In genomic region chr10:86281396-86281795, GRCh38 we compare ENCODE assay signal across 19 cellular contexts.
A peak's percentile ranks its signal among the peaks of the same experiment; 100 is the strongest.
DNase-seq lines count a peak whose midpoint lies in the region; ATAC-seq and TF ChIP-seq lines count a peak whose summit lies in the region.
"Had no signal": no experiment of that assay in that cellular context is flagged by ENCODE, and none has a peak within 500 bp of the region (broad histone marks: within the 10 kb centered on the region; RNA-seq: fewer than 3 reads in every experiment).

No MANE protein-coding gene starts in this region.

- POLR2A ChIA-PET in SK-N-SH (lab: Yijun Ruan, JAX) = interaction anchor here (1.1 kb wide), 1 partner anchor 14 kb away, joined by 3 read pairs; no protein-coding TSS in a partner anchor

- H3K27ac ChIP-seq in SK-N-SH (ENCODE audit: low read depth in 2 of 2, low read length in 1 of 2) (no peak overlapping the region), endodermal cell (ENCODE audit: low read depth, low read length) (no peak overlapping the region)
- H3K27ac ChIP-seq: 22Rv1, A549, C4-2B had no signal

- H3K4me1 ChIP-seq in SK-N-SH (ENCODE audit: control insufficient read depth in 1 of 2, insufficient read depth in 2 of 2, low read depth in 1 of 2, low read length in 1 of 2) (peaks cover 0 to 19% of the 10 kb centered on the region in 2 experiments; a peak in 1 of 4 replicates), endodermal cell (ENCODE audit: control insufficient read depth, insufficient read depth, low read length) (no peaks in the 10 kb centered on the region)
- H3K4me1 ChIP-seq: A549, Caco-2 had no signal

- peaks cover 4% of the 10 kb centered on the region for H3K27me3 Mint-ChIP-seq in activated CD8-positive, alpha-beta memory T cell treated with anti-CD3 and anti-CD28 coated beads, Interleukin-2, amount 10 ng/mL, durations not matched to agents 7 days and 5 days
- H3K27me3 Mint-ChIP-seq in endodermal cell (ENCODE audit: insufficient read depth) = peaks cover 7% of the 10 kb centered on the region

- no peak for ATAC-seq in SK-N-SH treated with all-trans-retinoic acid at 6 μM for 48 hours
- ATAC-seq in activated CD8-positive, alpha-beta memory T cell treated with anti-CD3 and anti-CD28 coated beads, Interleukin-2, amount 10 ng/mL, durations not matched to agents 7 days and 5 days = no peak
- ATAC-seq: A549, GM23338 had no signal

- DNase-seq in SK-N-SH (peak; percentile 0), endodermal cell (peak; percentile 9), ureter (ENCODE audit: low spot score) (peak; percentile 9), NCI-H2107 treated with DMSO at 0.1 percent for 48 hours (lab: John Stamatoyannopoulos, UW; ENCODE audit: unreplicated experiment) (no peak), SKM-1 treated with dmso at 0.1 percent for 144 hours (lab: John Stamatoyannopoulos, UW; ENCODE audit: unreplicated experiment) (no peak)
- DNase-seq in activated CD8-positive, alpha-beta memory T cell treated with anti-CD3 and anti-CD28 coated beads, Interleukin-2, amount 10 ng/mL, durations not matched to agents 7 days and 5 days = peak; percentile 7
- DNase-seq in activated CD8-positive, alpha-beta memory T cell treated with anti-CD3 and anti-CD28 coated beads, Interleukin-2, amount 50 U/mL, for 48 hours = no peak
- DNase-seq: AML-193; Caco-2; CD4-positive, alpha-beta T cell; DMS153; DMS79; GDM1; HCEC 1CT had no signal

- H3K4me3 ChIP-seq in SK-N-SH (ENCODE audit: low read depth in 2 of 2, low read length in 1 of 2) = no peak overlapping the region
- no peak overlapping the region for H3K4me3 ChIP-seq in endodermal cell (ENCODE audit: low read length)
- H3K4me3 ChIP-seq: A549, GM23338 had no signal

- CTCF ChIA-PET in SK-N-SH (lab: Yijun Ruan, JAX) = no interaction called here
- CTCF ChIA-PET in activated CD8-positive, alpha-beta memory T cell treated with anti-CD3 and anti-CD28 coated beads, Interleukin-2, amount 10 ng/mL, durations not matched to agents 7 days and 5 days (lab: Charles Lee) = no interaction called here

- TF ChIP-seq EP300 in SK-N-SH (IDR thresholded peaks at IDR 0.05; ENCODE audit: borderline replicate concordance in 1 of 2, low read depth in 1 of 2, low read length in 1 of 2) = no peak

- H4K20me1 ChIP-seq in SK-N-SH (ENCODE audit: insufficient read depth) = no peaks in the 10 kb centered on the region

- no peaks in the 10 kb centered on the region for H3F3A ChIP-seq in SK-N-SH (replicated peaks; ENCODE audit: insufficient read depth)

- WGBS in SK-N-SH (ENCODE audit: low lambda C conversion rate) = 25% methylated on average over 1 of the region's 1 CpG
- WGBS in endodermal cell (ENCODE audit: insufficient coverage in 1 of 2, insufficient read length in 1 of 2), 2 experiments = 88 to 100% methylated on average over 1 of the region's 1 CpG

- H3K27me3 ChIP-seq in SK-N-SH (ENCODE audit: insufficient read depth) (no peaks in the 10 kb centered on the region), endodermal cell (ENCODE audit: control insufficient read depth, insufficient read depth, low read length, poor library complexity, severe bottlenecking) (no peaks in the 10 kb centered on the region)

- no peak overlapping the region for H3K4me2 ChIP-seq in SK-N-SH
- H3K4me2 ChIP-seq: A549, GM23338 had no signal

- TF ChIP-seq RAD21 in SK-N-SH (IDR thresholded peaks at IDR 0.05; ENCODE audit: low read length) = no peak

- no peak overlapping the region for H3K27ac Mint-ChIP-seq in activated CD8-positive, alpha-beta memory T cell treated with anti-CD3 and anti-CD28 coated beads, Interleukin-2, amount 10 ng/mL, durations not matched to agents 7 days and 5 days
- no peak overlapping the region for H3K27ac Mint-ChIP-seq in endodermal cell
- H3K27ac Mint-ChIP-seq: CD4-positive, alpha-beta T cell; GM23338 had no signal

- H3K9ac ChIP-seq in SK-N-SH (no peak overlapping the region), endodermal cell (ENCODE audit: extremely low read depth, low read length, poor library complexity, severe bottlenecking) (no peak overlapping the region)

- no peak overlapping the region for H3K4me3 Mint-ChIP-seq in activated CD8-positive, alpha-beta memory T cell treated with anti-CD3 and anti-CD28 coated beads, Interleukin-2, amount 10 ng/mL, durations not matched to agents 7 days and 5 days
- no peak overlapping the region for H3K4me3 Mint-ChIP-seq in endodermal cell
- H3K4me3 Mint-ChIP-seq: CD4-positive, alpha-beta T cell; GM23338 had no signal

- H3K36me3 ChIP-seq in SK-N-SH (replicated peaks in 1 of 2; ENCODE audit: control insufficient read depth in 1 of 2, insufficient read depth in 2 of 2, low read length in 1 of 2) (no peaks in the 10 kb centered on the region), endodermal cell (ENCODE audit: control insufficient read depth, insufficient read depth, low read length) (no peaks in the 10 kb centered on the region)

- H3K4me1 Mint-ChIP-seq in activated CD8-positive, alpha-beta memory T cell treated with anti-CD3 and anti-CD28 coated beads, Interleukin-2, amount 10 ng/mL, durations not matched to agents 7 days and 5 days = no peaks in the 10 kb centered on the region
- H3K4me1 Mint-ChIP-seq in endodermal cell = no peaks in the 10 kb centered on the region
- H3K4me1 Mint-ChIP-seq: GM23338 had no signal

- peaks cover 8% of the 10 kb centered on the region for H3K9me3 ChIP-seq in SK-N-SH
- H3K9me3 ChIP-seq in endodermal cell (ENCODE audit: control insufficient read depth, low read length) = peaks cover 7% of the 10 kb centered on the region

- no peaks in the 10 kb centered on the region for H3K79me2 ChIP-seq in SK-N-SH (ENCODE audit: insufficient read depth)

- no peaks in the 10 kb centered on the region for H3K9me2 ChIP-seq in SK-N-SH

- H3K9me3 Mint-ChIP-seq in activated CD8-positive, alpha-beta memory T cell treated with anti-CD3 and anti-CD28 coated beads, Interleukin-2, amount 10 ng/mL, durations not matched to agents 7 days and 5 days (ENCODE audit: low read depth) = no peaks in the 10 kb centered on the region
- peaks cover 18% of the 10 kb centered on the region for H3K9me3 Mint-ChIP-seq in endodermal cell

- no peaks in the 10 kb centered on the region for H3K36me3 Mint-ChIP-seq in activated CD8-positive, alpha-beta memory T cell treated with anti-CD3 and anti-CD28 coated beads, Interleukin-2, amount 10 ng/mL, durations not matched to agents 7 days and 5 days
- no peaks in the 10 kb centered on the region for H3K36me3 Mint-ChIP-seq in endodermal cell (ENCODE audit: low read depth)

- H2AFZ ChIP-seq in SK-N-SH (ENCODE audit: low read depth) = no peak overlapping the region
- H2AFZ ChIP-seq: GM23338 had no signal

- TF ChIP-seq CTCF in SK-N-SH (IDR thresholded peaks at IDR 0.05) = no peak
- TF ChIP-seq CTCF in endodermal cell (conservative IDR thresholded peaks at IDR 0.05) = no peak

TF ChIP-seq in SK-N-SH, 30 proteins besides CTCF, POLR2A, EP300 and RAD21 (continues in another document):
- TF ChIP-seq MEF2A (IDR thresholded peaks at IDR 0.05; ENCODE audit: borderline replicate concordance, low read depth) (no peak), ZBTB33 (IDR thresholded peaks at IDR 0.05; ENCODE audit: borderline replicate concordance, low read depth) (no peak), SIN3A (IDR thresholded peaks at IDR 0.05; ENCODE audit: borderline replicate concordance, low read depth, low read length) (no peak), RXRA (IDR thresholded peaks at IDR 0.05; ENCODE audit: borderline replicate concordance, low read depth) (no peak), TEAD4 (IDR thresholded peaks at IDR 0.05; ENCODE audit: borderline replicate concordance, insufficient read depth) (no peak), SMC3 (IDR thresholded peaks at IDR 0.05; ENCODE audit: low read depth, low read length) (no peak), MXI1 (IDR thresholded peaks at IDR 0.05; ENCODE audit: low read depth, low read length) (no peak), TCF12 (IDR thresholded peaks at IDR 0.05) (no peak)

TF ChIP-seq in SK-N-SH treated with all-trans-retinoic acid at 6 μM for 48 hours, 23 proteins besides CTCF, POLR2A, EP300 and RAD21:
- no peak for TF ChIP-seq PPARA (CRISPR knock-in tag; IDR thresholded peaks at IDR 0.05; ENCODE audit: borderline replicate concordance)
- TF ChIP-seq, protein P1, sequence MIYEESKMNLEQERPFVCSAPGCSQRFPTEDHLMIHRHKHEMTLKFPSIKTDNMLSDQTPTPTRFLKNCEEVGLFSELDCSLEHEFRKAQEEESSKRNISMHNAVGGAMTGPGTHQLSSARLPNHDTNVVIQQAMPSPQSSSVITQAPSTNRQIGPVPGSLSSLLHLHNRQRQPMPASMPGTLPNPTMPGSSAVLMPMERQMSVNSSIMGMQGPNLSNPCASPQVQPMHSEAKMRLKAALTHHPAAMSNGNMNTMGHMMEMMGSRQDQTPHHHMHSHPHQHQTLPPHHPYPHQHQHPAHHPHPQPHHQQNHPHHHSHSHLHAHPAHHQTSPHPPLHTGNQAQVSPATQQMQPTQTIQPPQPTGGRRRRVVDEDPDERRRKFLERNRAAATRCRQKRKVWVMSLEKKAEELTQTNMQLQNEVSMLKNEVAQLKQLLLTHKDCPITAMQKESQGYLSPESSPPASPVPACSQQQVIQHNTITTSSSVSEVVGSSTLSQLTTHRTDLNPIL (CRISPR knock-in tag; IDR thresholded peaks at IDR 0.05; ENCODE audit: low read depth) = no peak

Comparison
In these comparisons a context has a peak if more than half of its experiments do, and no peak if none do; other contexts are left out.
1. DNase-seq: peak in SK-N-SH (single experiment), activated CD8-positive, alpha-beta memory T cell treated with anti-CD3 and anti-CD28 coated beads, Interleukin-2, amount 10 ng/mL, durations not matched to agents 7 days and 5 days (single experiment), endodermal cell (single experiment) and ureter (single experiment); none in activated CD8-positive, alpha-beta memory T cell treated with anti-CD3 and anti-CD28 coated beads, Interleukin-2, amount 50 U/mL, for 48 hours (single experiment), NCI-H2107 treated with DMSO at 0.1 percent for 48 hours (single experiment) and SKM-1 treated with dmso at 0.1 percent for 144 hours (single experiment).